ENCODE assay signal across 15 cellular contexts in the genomic region with DNA sequence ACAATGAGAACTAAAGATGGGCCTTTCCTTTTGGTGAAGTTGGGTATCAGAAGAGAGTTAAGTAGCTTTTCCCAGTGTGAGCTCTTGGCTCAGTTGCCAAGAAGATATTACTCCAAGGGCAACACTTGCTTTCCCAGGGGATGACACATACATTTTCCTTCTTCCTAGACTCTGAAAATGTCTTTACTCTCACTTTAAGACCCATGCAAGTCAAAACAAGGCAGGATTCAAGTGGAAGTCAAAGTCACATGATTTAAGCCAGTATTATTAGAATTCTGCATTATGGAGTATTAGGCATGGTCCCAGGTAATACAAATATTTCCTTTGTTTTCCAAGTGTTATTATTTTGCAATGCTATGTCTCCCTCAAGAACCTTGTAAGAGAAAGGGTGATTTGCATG.
DNase-seq lines count a peak whose midpoint lies in the region; TF ChIP-seq lines count a peak whose summit lies in the region.
"Had no signal": no experiment of that assay in that cellular context is flagged by ENCODE, and none has a peak within 500 bp of the region (broad histone marks: within the 10 kb centered on the region; RNA-seq: fewer than 3 reads in every experiment).

No MANE protein-coding gene starts in this region.

- H4K20me1 ChIP-seq in mammary epithelial cell (ENCODE audit: insufficient read depth, low read length) = no peaks in the 10 kb centered on the region

- H3K27ac ChIP-seq in mammary epithelial cell (ENCODE audit: insufficient read depth, low read depth, low read length) (peak overlapping the region; percentile 65), suprapubic skin (peak overlapping the region; percentile 50), prostate gland (no peak overlapping the region)

- CTCF ChIA-PET in mammary epithelial cell (lab: Charles Lee; ENCODE audit: low non-redundant PET) = interaction anchor here (0.6 kb wide), 1 partner anchor 182 kb away, joined by 5 read pairs; no protein-coding TSS in a partner anchor

- TF ChIP-seq POLR2A in suprapubic skin (IDR thresholded peaks at IDR 0.05) = no peak
- no peak for TF ChIP-seq POLR2A in prostate gland (IDR thresholded peaks at IDR 0.05)

- H3K27me3 ChIP-seq in mammary epithelial cell (ENCODE audit: insufficient read depth, low read length) (no peaks in the 10 kb centered on the region), suprapubic skin (no peaks in the 10 kb centered on the region), prostate gland (replicated peaks; ENCODE audit: insufficient read depth) (no peaks in the 10 kb centered on the region)

- H3K4me3 ChIP-seq in mammary epithelial cell (replicated peaks in 1 of 3; ENCODE audit: insufficient read depth in 1 of 3, low read depth in 2 of 3, low read length in 3 of 3) = no peak overlapping the region
- no peak overlapping the region for H3K4me3 ChIP-seq in fibroblast of the aortic adventitia (ENCODE audit: low read depth, low read length)
- H3K4me3 ChIP-seq in suprapubic skin = no peak overlapping the region
- H3K4me3 ChIP-seq in prostate gland = no peak overlapping the region

- BruUV-seq in mammary epithelial cell (replicated peaks; lab: Mats Ljungman, UMichigan) = no TSS peak

- no peak for TF ChIP-seq EP300 in suprapubic skin (IDR thresholded peaks at IDR 0.05)

- DNase-seq in NCI-H226 = peak; percentile 56
- peak; percentile 66 for DNase-seq in mammary epithelial cell
- peak; percentile 21 for DNase-seq in fibroblast of the aortic adventitia (ENCODE audit: low read depth)
- DNase-seq in suprapubic skin (ENCODE audit: low spot score in 2 of 2) = no peak
- DNase-seq in activated effector memory CD4-positive, alpha-beta T cell treated with anti-CD3 and anti-CD28 coated beads, Interleukin-2, amount 50 U/mL, for 16 hours = no peak
- DNase-seq in prostate gland (ENCODE audit: low spot score) = no peak
- DNase-seq in activated CD4-positive, CD25-positive, alpha-beta regulatory T cell (lab: John Stamatoyannopoulos, UW) = no peak
- DNase-seq: AML-193, Caco-2, DMS153, KG1, NCI-H1436 treated with DMSO at 0.1 percent for 48 hours, NCI-H2029 treated with DMSO at 0.1 percent for 48 hours, NCI-H510A treated with DMSO at 0.1 percent for 48 hours, SHP77 had no signal

- TF ChIP-seq CTCF in mammary epithelial cell (conservative IDR thresholded peaks at IDR 0.05 in 1 of 2, IDR thresholded peaks at IDR 0.05 in 1 of 2; ENCODE audit: extremely low read depth in 1 of 2, insufficient read depth in 1 of 2, low read depth in 1 of 2, low read length in 2 of 2) (no peak), fibroblast of the aortic adventitia (IDR thresholded peaks at IDR 0.05; ENCODE audit: insufficient read depth, low read length) (no peak), suprapubic skin (IDR thresholded peaks at IDR 0.05) (no peak), prostate gland (IDR thresholded peaks at IDR 0.05) (no peak)

- H3K79me2 ChIP-seq in mammary epithelial cell (ENCODE audit: insufficient read depth, low read length) = no peaks in the 10 kb centered on the region

- in situ Hi-C loops in mammary epithelial cell (cut with MboI; ENCODE audit: low sequenced_read_pairs in 2 of 2) = no loop called here

- intact Hi-C loops in mammary epithelial cell (cut with micrococcal nuclease) (no loop called here), prostate gland (cut with DNase I) (no loop called here)

- dilution Hi-C loops in mammary epithelial cell (cut with HindIII; ENCODE audit: low sequenced_read_pairs) = no loop called here

- H2AFZ ChIP-seq in mammary epithelial cell (ENCODE audit: low read depth, low read length) = peak overlapping the region; percentile 69

- H3K4me1 ChIP-seq in mammary epithelial cell (ENCODE audit: insufficient read depth, low read length) = peaks cover 31% of the 10 kb centered on the region
- H3K4me1 ChIP-seq in suprapubic skin = peaks cover 15% of the 10 kb centered on the region
- H3K4me1 ChIP-seq in prostate gland (replicated peaks) = no peaks in the 10 kb centered on the region
- H3K4me1 ChIP-seq: Caco-2 had no signal

- no peaks in the 10 kb centered on the region for H3K9me3 ChIP-seq in mammary epithelial cell (replicated peaks; ENCODE audit: insufficient read depth, low read length)
- no peaks in the 10 kb centered on the region for H3K9me3 ChIP-seq in suprapubic skin
- no peaks in the 10 kb centered on the region for H3K9me3 ChIP-seq in prostate gland
- H3K9me3 ChIP-seq: Caco-2 had no signal

- H3K9ac ChIP-seq in mammary epithelial cell (ENCODE audit: insufficient read depth, low read length) = peak overlapping the region; percentile 14

- peak overlapping the region; percentile 47 for H3K4me2 ChIP-seq in mammary epithelial cell (ENCODE audit: insufficient read depth, low read depth, low read length)

- H3K36me3 ChIP-seq in mammary epithelial cell (ENCODE audit: insufficient read depth, low read length) = no peaks in the 10 kb centered on the region
- H3K36me3 ChIP-seq in suprapubic skin = no peaks in the 10 kb centered on the region
- no peaks in the 10 kb centered on the region for H3K36me3 ChIP-seq in prostate gland

Comparison
In these comparisons a context has a peak if more than half of its experiments do, and no peak if none do; other contexts are left out.
1. DNase-seq: peak in NCI-H226 (single experiment), mammary epithelial cell (single experiment) and fibroblast of the aortic adventitia (single experiment); none in suprapubic skin (0 of 2), activated effector memory CD4-positive, alpha-beta T cell treated with anti-CD3 and anti-CD28 coated beads, Interleukin-2, amount 50 U/mL, for 16 hours (single experiment), prostate gland (single experiment) and activated CD4-positive, CD25-positive, alpha-beta regulatory T cell (0 of 4).
2. H3K27ac ChIP-seq: peak in mammary epithelial cell (single experiment) and suprapubic skin (single experiment); none in prostate gland (0 of 2).